8 cellular contexts compared by ENCODE assay signal in the genomic region with DNA sequence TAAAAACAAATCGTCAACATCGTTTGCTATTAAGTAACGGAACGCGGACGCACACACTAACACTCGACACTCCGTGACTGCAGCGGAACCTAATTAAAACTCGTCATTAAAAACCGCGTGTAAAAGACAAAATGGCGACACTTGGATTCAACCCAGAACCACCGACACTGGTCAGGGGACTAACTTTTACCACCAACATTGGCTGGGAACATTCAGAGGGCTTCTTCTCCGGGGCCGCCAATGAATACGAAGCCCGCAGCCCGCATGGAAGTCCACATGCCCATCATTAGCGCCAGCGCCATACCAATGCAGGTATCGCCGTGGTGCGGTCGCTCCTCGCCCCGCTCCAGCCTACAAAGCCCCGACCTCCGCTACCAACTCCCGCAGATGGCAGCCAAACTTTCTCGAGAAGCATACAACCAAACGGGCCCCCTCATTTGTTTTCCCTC. TPM values are rescaled to one million over a fixed set of nuclear protein-coding genes. Genes with fewer than 3 reads are reported as not detected.
DNase-seq lines count a peak whose midpoint lies in the region; ATAC-seq and TF ChIP-seq lines count a peak whose summit lies in the region.

No MANE protein-coding gene starts in this region.

- H3K27ac Mint-ChIP-seq in activated naive CD8-positive, alpha-beta T cell treated with anti-CD3 and anti-CD28 coated beads for 36 hours, result peak overlapping the region; percentile 99

- no peak overlapping the region for H2AFZ ChIP-seq in OCI-LY7 (ENCODE audit: low read length)

- H3K9me3 ChIP-seq in OCI-LY7 (ENCODE audit: low read length), result no peaks in the 10 kb centered on the region

- no peaks in the 10 kb centered on the region for H3K9me2 ChIP-seq in OCI-LY7 (ENCODE audit: insufficient read depth, low read length)

- peaks cover 54% of the 10 kb centered on the region for H3K36me3 ChIP-seq in OCI-LY7 (ENCODE audit: insufficient read depth, low read length)

- peak overlapping the region; percentile 79 for H3K27ac ChIP-seq in OCI-LY7 (ENCODE audit: low read depth, low read length, poor library complexity, severe bottlenecking)

- no TSS peak for BruUV-seq in OCI-LY7 (replicated peaks; lab: Mats Ljungman, UMichigan)

- peaks cover 43% of the 10 kb centered on the region for H3K36me3 Mint-ChIP-seq in activated naive CD8-positive, alpha-beta T cell treated with anti-CD3 and anti-CD28 coated beads for 36 hours

- peak overlapping the region; percentile 99 for H3K4me3 ChIP-seq in OCI-LY7 (ENCODE audit: low read depth, low read length, poor library complexity, severe bottlenecking)

- peaks cover 11% of the 10 kb centered on the region for H3K4me1 Mint-ChIP-seq in activated naive CD8-positive, alpha-beta T cell treated with anti-CD3 and anti-CD28 coated beads for 36 hours

- H3K4me3 Mint-ChIP-seq in activated naive CD8-positive, alpha-beta T cell treated with anti-CD3 and anti-CD28 coated beads for 36 hours, result peak overlapping the region; percentile 91

- H3K9me3 Mint-ChIP-seq in activated naive CD8-positive, alpha-beta T cell treated with anti-CD3 and anti-CD28 coated beads for 36 hours, result no peaks in the 10 kb centered on the region

- peak; percentile 28 for DNase-seq in GM03348 (ENCODE audit: low spot score)
- DNase-seq in OCI-LY7 (ENCODE audit: low spot score), result peak; percentile 59
- DNase-seq in activated naive CD8-positive, alpha-beta T cell treated with anti-CD3 and anti-CD28 coated beads for 36 hours, result peak; percentile 18
- DNase-seq in left ventricle myocardium superior, result peak; percentile 45
- DNase-seq in sciatic nerve (ENCODE audit: low spot score), result no peak
- no peak for DNase-seq in HuH-7 (ENCODE audit: low spot score)
- no peak for DNase-seq in H4 (ENCODE audit: low spot score)

- CTCF ChIA-PET in OCI-LY7 (lab: Charles Lee; ENCODE audit: unreplicated experiment), result no interaction called here

- TF ChIP-seq CTCF in OCI-LY7 (conservative IDR thresholded peaks at IDR 0.05; ENCODE audit: low read length), result no peak

- H3K27me3 Mint-ChIP-seq in activated naive CD8-positive, alpha-beta T cell treated with anti-CD3 and anti-CD28 coated beads for 36 hours, result no peaks in the 10 kb centered on the region

- ATAC-seq in HG02642 (IDR thresholded peaks at IDR 0.05; ENCODE audit: poor library complexity, unreplicated experiment), result peak; percentile 21
- peak; percentile 55 for ATAC-seq in left ventricle myocardium superior
- peak; percentile 50 for ATAC-seq in sciatic nerve

- H4K20me1 ChIP-seq in OCI-LY7 (ENCODE audit: insufficient read depth, low read length), result peaks cover 4% of the 10 kb centered on the region; the same call in 1 of the 2 replicates

- H3K4me2 ChIP-seq in OCI-LY7 (ENCODE audit: low read length), result peak overlapping the region; percentile 88

- POLR2A ChIA-PET in OCI-LY7 (lab: Charles Lee), result interaction anchor here (0.6 to 3.4 kb wide), 10 partner anchors 8 to 735 kb away, joined by 3 to 16 read pairs (median 5); no protein-coding TSS in a partner anchor

- H3K4me1 ChIP-seq in OCI-LY7 (ENCODE audit: insufficient read depth, low read length, poor library complexity, severe bottlenecking), result peaks cover 11% of the 10 kb centered on the region

- intact Hi-C loops in OCI-LY7 (cut with micrococcal nuclease; ENCODE audit: unreplicated experiment), result loop anchor here (2.0 kb wide), 2 partner anchors 31 to 99 kb away; partner anchors contain the start of gene ARHGEF6
- intact Hi-C loops in left ventricle myocardium superior (cut with micrococcal nuclease), result loop anchor here (5.0 kb wide), 1 partner anchor 173 kb away; no protein-coding TSS in a partner anchor
- intact Hi-C loops in sciatic nerve (cut with DNase I), result no loop called here

- H3K79me2 ChIP-seq in OCI-LY7 (ENCODE audit: insufficient read depth, low read depth, low read length), result peaks cover 49% of the 10 kb centered on the region

RNA-seq across cellular contexts. Expression of gene RBMX, which starts 0.5 kb away (rescaled TPM):
- total RNA-seq in OCI-LY7 (2014; rRNA removed; shearing (Covaris generic)), result 321 and 394 TPM in 2 replicates
- total RNA-seq in OCI-LY7 (2022) (342 and 367 TPM in 2 replicates), left ventricle myocardium superior (93.6 TPM), sciatic nerve (153 TPM)
- 100 to 1,000 TPM; 382 to 393 TPM for total RNA-seq in activated naive CD8-positive, alpha-beta T cell treated with anti-CD3 and anti-CD28 coated beads for 36 hours
- total RNA-seq in H4 (2014; rRNA removed; shearing (Covaris generic)), result 690 and 772 TPM in 2 replicates

Comparison
In these comparisons a context has a peak if more than half of its experiments do, and no peak if none do; other contexts are left out.
1. DNase-seq: peak in GM03348 (single experiment), OCI-LY7 (single experiment), activated naive CD8-positive, alpha-beta T cell treated with anti-CD3 and anti-CD28 coated beads for 36 hours (single experiment) and left ventricle myocardium superior (single experiment); none in sciatic nerve (single experiment), HuH-7 (single experiment) and H4 (single experiment).
2. Peak in every context shown above with its lines, with median percentiles within 50 percentile points of each other: ATAC-seq.